In the genomic region with DNA sequence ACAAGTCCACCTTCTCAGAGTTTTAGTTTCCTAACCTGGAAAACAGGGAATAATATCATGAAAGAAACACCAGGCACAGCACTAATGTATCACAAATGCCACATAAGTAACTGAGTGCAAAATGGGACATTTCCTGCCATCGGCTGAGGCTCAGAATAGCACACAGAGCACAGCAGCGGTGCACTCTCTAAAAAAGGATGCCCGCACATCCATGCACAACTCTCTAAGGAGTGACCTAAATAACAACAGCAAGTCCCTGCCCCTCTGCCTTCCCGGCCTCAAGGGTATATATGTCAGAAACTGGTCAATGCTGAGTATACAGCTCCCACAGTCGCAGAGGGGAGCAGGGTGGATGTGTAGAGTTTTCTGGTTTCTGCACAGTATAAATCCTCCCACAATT, we compare ENCODE assay signal across 26 cellular contexts.
"Had no signal": no experiment of that assay in that cellular context is flagged by ENCODE, and none has a peak within 500 bp of the region (broad histone marks: within the 10 kb centered on the region; RNA-seq: fewer than 3 reads in every experiment).

No MANE protein-coding gene starts in this region.

- DNase-seq: effector CD8-positive, alpha-beta T cell; effector memory CD8-positive, alpha-beta T cell; endodermal cell; erythroblast; esophagus squamous epithelium; foreskin fibroblast; foreskin melanocyte; gastrocnemius medialis; glutamatergic neuron; heart right ventricle; hippocampal formation; left cardiac atrium; left lung; left ventricle myocardium superior; lower lobe of right lung; mesenchymal stem cell; mucosa of descending colon had no signal

- H3K4me3 Mint-ChIP-seq: dendritic cell treated with granulocyte-macrophage colony-stimulating factor and Interleukin-4, amounts not matched to agents 40 ng/mL and 50 ng/mL, for 4 days; effector memory CD8-positive, alpha-beta T cell; endodermal cell; mesothelial cell of epicardium had no signal

- H3K36me3 Mint-ChIP-seq: mesothelial cell of epicardium had no signal

- H3K4me3 ChIP-seq: coronary artery, esophagus squamous epithelium, gastrocnemius medialis, heart right ventricle, left lung, lower lobe of right lung, mucosa of descending colon had no signal

- H3K9me3 Mint-ChIP-seq: dendritic cell treated with granulocyte-macrophage colony-stimulating factor and Interleukin-4, amounts not matched to agents 40 ng/mL and 50 ng/mL, for 4 days; endodermal cell; mesothelial cell of epicardium had no signal

- H3K27ac ChIP-seq: coronary artery, epithelial cell of prostate, esophagus squamous epithelium, gastrocnemius medialis, heart right ventricle, left lung, lower lobe of right lung had no signal

- H3K4me1 ChIP-seq: gastrocnemius medialis, heart right ventricle, left lung, lower lobe of right lung had no signal

- FAIRE-seq: colon, endometrium, islet of Langerhans, keratinocyte had no signal

- H3K9me3 ChIP-seq: esophagus squamous epithelium, gastrocnemius medialis, heart right ventricle, left lung, lower lobe of right lung, mucosa of descending colon had no signal

- H3K4me1 Mint-ChIP-seq: endodermal cell, mesothelial cell of epicardium had no signal

- ATAC-seq: effector memory CD8-positive, alpha-beta T cell; esophagus mucosa; gastrocnemius medialis; heart right ventricle; left cardiac atrium; left lung; left ventricle myocardium superior; lower lobe of right lung; mucosa of descending colon had no signal

- H3K27ac Mint-ChIP-seq: dendritic cell treated with granulocyte-macrophage colony-stimulating factor and Interleukin-4, amounts not matched to agents 40 ng/mL and 50 ng/mL, for 4 days; effector memory CD8-positive, alpha-beta T cell; endodermal cell; mesothelial cell of epicardium had no signal

- H3K27me3 ChIP-seq: gastrocnemius medialis, left lung had no signal

- H3K36me3 ChIP-seq: esophagus squamous epithelium, gastrocnemius medialis, heart right ventricle, left lung, lower lobe of right lung had no signal
